Comparison of ENCODE assay signal across 29 cellular contexts in the genomic region with DNA sequence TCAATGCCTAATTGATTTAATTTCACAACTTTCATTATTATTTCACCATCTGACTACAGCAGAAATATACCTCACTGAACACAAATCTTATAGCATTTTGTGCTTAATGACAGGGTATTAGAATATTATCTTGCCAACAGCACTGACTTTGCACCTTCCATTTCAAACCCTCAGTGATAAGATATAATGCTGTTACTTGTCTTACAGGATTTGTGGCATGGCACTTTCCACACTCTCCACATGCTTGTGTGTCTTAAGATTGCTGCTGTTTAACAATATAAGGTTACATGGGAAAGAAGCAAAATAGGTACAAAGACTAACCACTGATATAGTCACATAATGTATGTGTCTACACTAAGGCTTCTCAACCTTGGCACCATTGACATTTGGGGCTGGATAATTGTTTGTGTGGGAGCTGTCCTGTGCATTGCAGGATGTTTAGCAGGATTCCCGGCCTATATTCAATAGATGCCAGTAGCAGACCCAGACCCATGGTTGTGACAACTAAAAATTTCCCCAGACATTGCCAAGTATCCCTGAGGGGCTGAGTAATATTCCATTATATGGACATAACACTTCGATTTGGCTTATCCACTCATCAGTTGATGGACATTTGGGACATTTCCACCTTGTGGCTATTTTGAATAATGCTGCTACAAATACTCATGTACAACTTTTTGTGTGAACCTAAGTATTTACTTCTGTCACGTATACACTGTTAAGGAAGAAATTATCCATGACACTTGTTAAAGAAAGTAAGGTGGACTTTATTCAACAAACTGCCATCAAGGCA. TPM values are rescaled to one million over a fixed set of nuclear protein-coding genes. Genes with fewer than 3 reads are reported as not detected.
A peak's percentile ranks its signal among the peaks of the same experiment; 100 is the strongest.
DNase-seq lines count a peak whose midpoint lies in the region; ATAC-seq and TF ChIP-seq lines count a peak whose summit lies in the region.
"Had no signal": no experiment of that assay in that cellular context is flagged by ENCODE, and none has a peak within 500 bp of the region (broad histone marks: within the 10 kb centered on the region; RNA-seq: fewer than 3 reads in every experiment).

No MANE protein-coding gene starts in this region.

- no peaks in the 10 kb centered on the region for H3K9me3 ChIP-seq in osteoblast (ENCODE audit: low read depth, low read length)
- H3K9me3 ChIP-seq: thoracic aorta, vagina had no signal

- H3K4me1 Mint-ChIP-seq in HFFc6 (ENCODE audit: low read depth): peaks cover 16% of the 10 kb centered on the region
- H3K4me1 Mint-ChIP-seq in WTC11: peaks cover 17% of the 10 kb centered on the region

- H3K4me2 ChIP-seq in osteoblast (ENCODE audit: insufficient read depth, low read length): no peak overlapping the region

- H3K27me3 Mint-ChIP-seq in HFFc6 (ENCODE audit: insufficient read depth): peaks cover 2% of the 10 kb centered on the region
- no peaks in the 10 kb centered on the region for H3K27me3 Mint-ChIP-seq in WTC11 (ENCODE audit: low read depth)

- H3K79me2 ChIP-seq in osteoblast (ENCODE audit: insufficient read depth, low read length): no peaks in the 10 kb centered on the region

- no peaks in the 10 kb centered on the region for H3K9me3 Mint-ChIP-seq in HFFc6
- no peaks in the 10 kb centered on the region for H3K9me3 Mint-ChIP-seq in WTC11
- H3K9me3 Mint-ChIP-seq: activated naive CD8-positive, alpha-beta T cell treated with anti-CD3 and anti-CD28 coated beads, Interleukin-2, amount 50 U/mL, for 24 hours; activated T-cell treated with anti-CD3 and anti-CD28 coated beads, Interleukin-2, amount 50 U/mL, for 4 hours; CD4-positive, alpha-beta T cell; mesothelial cell of epicardium; stimulated activated naive CD8-positive, alpha-beta T cell treated with anti-CD3 and anti-CD28 coated beads, Interleukin-15, Interleukin-2, amounts not matched to agents 100 ng/mL and 50 ng/mL, for 24 hours had no signal

- H3K27me3 ChIP-seq in osteoblast (ENCODE audit: insufficient read depth, low read length): peaks cover 3% of the 10 kb centered on the region
- H3K27me3 ChIP-seq: vagina had no signal

- no peak overlapping the region for H3K27ac ChIP-seq in osteoblast (ENCODE audit: low read depth, low read length)
- H3K27ac ChIP-seq: 22Rv1, HL-60, RWPE1, skin epidermis, thoracic aorta, vagina had no signal

- peaks cover 10% of the 10 kb centered on the region for H3K4me1 ChIP-seq in osteoblast (ENCODE audit: insufficient read depth, low read length)

- TF ChIP-seq CTCF in HFFc6 (IDR thresholded peaks at IDR 0.05) (peak; percentile 52), WTC11 (IDR thresholded peaks at IDR 0.05) (no peak), osteoblast (IDR thresholded peaks at IDR 0.05; ENCODE audit: extremely low read depth, low read depth, low read length) (peak; percentile 13)

- H3K4me3 Mint-ChIP-seq in HFFc6 (no peak overlapping the region), WTC11 (no peak overlapping the region)
- H3K4me3 Mint-ChIP-seq: activated naive CD8-positive, alpha-beta T cell treated with anti-CD3 and anti-CD28 coated beads, Interleukin-2, amount 50 U/mL, for 24 hours; activated T-cell treated with anti-CD3 and anti-CD28 coated beads, Interleukin-2, amount 50 U/mL, for 4 hours; CD4-positive, alpha-beta T cell; mesothelial cell of epicardium; naive thymus-derived CD4-positive, alpha-beta T cell; stimulated activated naive CD8-positive, alpha-beta T cell treated with anti-CD3 and anti-CD28 coated beads, Interleukin-15, Interleukin-2, amounts not matched to agents 100 ng/mL and 50 ng/mL, for 24 hours had no signal

- DNase-seq in DMS 273 (lab: John Stamatoyannopoulos, UW; ENCODE audit: unreplicated experiment): peak; percentile 7
- no peak for DNase-seq in DMS 273 treated with DMSO at 0.1 percent for 48 hours (lab: John Stamatoyannopoulos, UW)
- no peak for DNase-seq in HFFc6
- no peak for DNase-seq in WTC11 (ENCODE audit: low spot score)
- DNase-seq in osteoblast (ENCODE audit: insufficient read length, low spot score, missing footprints): no peak
- DNase-seq in foreskin melanocyte: no peak
- DNase-seq in NCI-H2107 treated with DMSO at 0.1 percent for 48 hours (lab: John Stamatoyannopoulos, UW; ENCODE audit: unreplicated experiment): no peak
- DNase-seq in NCI-H1417 treated with DMSO at 0.1 percent for 48 hours (lab: John Stamatoyannopoulos, UW): no peak
- DNase-seq: activated CD4-positive, alpha-beta T cell treated with anti-CD3 and anti-CD28 coated beads for 48 hours; activated gamma-delta T cell treated with Interleukin-2 at 50 U/mL for 16 hours; activated naive CD8-positive, alpha-beta T cell treated with anti-CD3 and anti-CD28 coated beads, Interleukin-2, amount 50 U/mL, for 24 hours; activated T-cell treated with anti-CD3 and anti-CD28 coated beads, Interleukin-2, amount 50 U/mL, for 4 hours; CD4-positive, alpha-beta T cell; Kasumi-1; kidney; naive thymus-derived CD4-positive, alpha-beta T cell; NCI-H1930; NCI-H2227 treated with DMSO at 0.1 percent for 48 hours; NCI-H526 treated with DMSO at 0.1 percent for 48 hours; occipital lobe; T-helper 2 cell had no signal

- H3K27ac Mint-ChIP-seq in HFFc6 (no peak overlapping the region), WTC11 (peak overlapping the region; percentile 24; the same call in 1 of the 2 replicates)
- H3K27ac Mint-ChIP-seq: activated naive CD8-positive, alpha-beta T cell treated with anti-CD3 and anti-CD28 coated beads, Interleukin-2, amount 50 U/mL, for 24 hours; CD4-positive, alpha-beta T cell; mesothelial cell of epicardium; naive thymus-derived CD4-positive, alpha-beta T cell; stimulated activated naive CD8-positive, alpha-beta T cell treated with anti-CD3 and anti-CD28 coated beads, Interleukin-15, Interleukin-2, amounts not matched to agents 100 ng/mL and 50 ng/mL, for 24 hours had no signal

- ATAC-seq in WTC11: no peak
- ATAC-seq: activated naive CD8-positive, alpha-beta T cell treated with anti-CD3 and anti-CD28 coated beads, Interleukin-2, amount 50 U/mL, for 24 hours; activated T-cell treated with anti-CD3 and anti-CD28 coated beads, Interleukin-2, amount 50 U/mL, for 4 hours; naive thymus-derived CD4-positive, alpha-beta T cell had no signal

- H3K4me3 ChIP-seq in osteoblast (ENCODE audit: insufficient read depth, low read length): no peak overlapping the region
- H3K4me3 ChIP-seq: skin epidermis, thoracic aorta, vagina had no signal

- H4K20me1 ChIP-seq in osteoblast (ENCODE audit: insufficient read depth, low read length): no peaks in the 10 kb centered on the region

- no peaks in the 10 kb centered on the region for H3K36me3 Mint-ChIP-seq in HFFc6 (ENCODE audit: low read depth)
- H3K36me3 Mint-ChIP-seq in WTC11: 0 out of 2 replicates have a peak, but pooled peaks cover 3% of the 10 kb centered on the region

- CTCF ChIA-PET in WTC11 (lab: Charles Lee): no interaction called here

- H3K36me3 ChIP-seq in osteoblast (ENCODE audit: insufficient read depth, low read length): no peaks in the 10 kb centered on the region
- H3K36me3 ChIP-seq: thoracic aorta, vagina had no signal

- POLR2A ChIA-PET in WTC11 (lab: Charles Lee): interaction anchor here (0.6 kb wide), 1 partner anchor 227 kb away, joined by 3 read pairs; no protein-coding TSS in a partner anchor

- no peak overlapping the region for H2AFZ ChIP-seq in osteoblast (ENCODE audit: low read length)

TF ChIP-seq in WTC11, 78 proteins besides CTCF, POLR2A, EP300 and RAD21 (continues in another document):
- TF ChIP-seq JAZF1 (CRISPR knock-in tag; IDR thresholded peaks at IDR 0.05) (no peak), GRHL2 (CRISPR knock-in tag; IDR thresholded peaks at IDR 0.05; ENCODE audit: insufficient replicate concordance, severe bottlenecking) (no peak), FOXP1 (CRISPR knock-in tag; IDR thresholded peaks at IDR 0.05; ENCODE audit: borderline replicate concordance) (no peak), SOX15 (CRISPR knock-in tag; IDR thresholded peaks at IDR 0.05) (no peak), NR3C1 (CRISPR knock-in tag; conservative IDR thresholded peaks at IDR 0.05; ENCODE audit: low read depth) (no peak), SMAD4 (CRISPR knock-in tag; IDR thresholded peaks at IDR 0.05) (no peak), FOXJ3 (CRISPR knock-in tag; IDR thresholded peaks at IDR 0.05; ENCODE audit: borderline replicate concordance) (no peak), ZNF317 (CRISPR knock-in tag; IDR thresholded peaks at IDR 0.05; ENCODE audit: borderline replicate concordance, low read depth) (no peak)
- TF ChIP-seq, protein P1, sequence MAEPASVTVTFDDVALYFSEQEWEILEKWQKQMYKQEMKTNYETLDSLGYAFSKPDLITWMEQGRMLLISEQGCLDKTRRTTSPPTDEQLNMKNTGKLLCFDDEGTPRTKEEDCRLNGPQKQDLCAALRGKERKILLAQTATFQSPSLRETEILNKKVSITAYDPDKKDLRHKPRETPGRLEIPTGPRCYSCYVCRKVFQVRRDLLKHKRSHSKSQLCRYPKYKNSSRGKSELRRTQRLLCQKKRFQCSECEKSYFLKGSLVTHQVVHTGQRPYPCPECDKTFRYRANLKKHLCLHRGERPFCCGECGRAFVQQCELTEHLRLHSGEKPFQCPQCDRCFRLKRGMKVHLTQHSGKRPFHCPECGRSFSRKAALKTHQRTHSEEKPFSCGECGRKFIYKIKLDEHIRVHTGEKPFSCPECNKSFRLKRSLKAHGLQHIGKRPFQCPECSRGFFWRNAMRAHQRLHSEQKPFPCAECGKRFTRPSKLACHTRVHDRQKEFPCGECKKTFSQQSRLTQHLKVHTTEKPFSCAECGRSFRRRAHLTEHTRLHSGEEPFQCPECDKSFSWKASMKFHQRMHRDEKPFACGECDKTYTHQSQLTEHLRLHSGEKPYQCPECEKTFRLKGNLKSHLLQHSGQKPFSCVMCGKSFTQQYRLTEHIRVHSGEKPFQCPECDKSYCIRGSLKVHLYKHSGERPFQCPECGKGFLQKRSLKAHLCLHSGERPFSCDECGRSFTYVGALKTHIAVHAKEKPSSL (CRISPR knock-in tag; conservative IDR thresholded peaks at IDR 0.05): no peak

RNA-seq across cellular contexts. Expression of a gene that starts 5.7 kb away (rescaled TPM):
- 10 to 100 TPM; 18.4 to 38.5 (median 37.5) TPM for total RNA-seq in HFFc6 (2021; fragmentation: NEBNext Ultra II Directional; extraction: Animal tissue kit (Norgen Biotek cat#: 25700))
- total RNA-seq in WTC11 (2021): 20.6 to 27.6 TPM (median 21.0 TPM) in 3 replicates
- total RNA-seq in osteoblast: 8.3 TPM in 2 replicates
